In genomic region chr2:134324942-134325341, GRCh38 we compare ENCODE assay signal across 11 cellular contexts.
DNase-seq lines count a peak whose midpoint lies in the region; ATAC-seq and TF ChIP-seq lines count a peak whose summit lies in the region.
"Had no signal": no experiment of that assay in that cellular context is flagged by ENCODE, and none has a peak within 500 bp of the region (broad histone marks: within the 10 kb centered on the region; RNA-seq: fewer than 3 reads in every experiment).

No MANE protein-coding gene starts in this region.

- H3K27ac Mint-ChIP-seq in central memory CD8-positive, alpha-beta T cell (ENCODE audit: low read depth): peak overlapping the region; percentile 90

- peaks cover 29% of the 10 kb centered on the region for H3K9me3 ChIP-seq in BLaER1
- H3K9me3 ChIP-seq in uterus: no peaks in the 10 kb centered on the region
- H3K9me3 ChIP-seq: ovary, SJSA1 had no signal

- H3K4me1 ChIP-seq in BLaER1 (peaks cover 88% of the 10 kb centered on the region), uterus (no peaks in the 10 kb centered on the region)
- H3K4me1 ChIP-seq: SJSA1 had no signal

- no peak for TF ChIP-seq CTCF in uterus (IDR thresholded peaks at IDR 0.05)

- no peaks in the 10 kb centered on the region for H3K27me3 ChIP-seq in BLaER1
- H3K27me3 ChIP-seq in uterus: no peaks in the 10 kb centered on the region
- H3K27me3 ChIP-seq: ovary, SJSA1 had no signal

- H3K9me3 Mint-ChIP-seq in central memory CD8-positive, alpha-beta T cell: no peaks in the 10 kb centered on the region

- no peaks in the 10 kb centered on the region for H4K20me1 ChIP-seq in BLaER1

- peak; percentile 77 for ATAC-seq in GM21367 (IDR thresholded peaks at IDR 0.05; ENCODE audit: unreplicated experiment)
- ATAC-seq in HG03378 (IDR thresholded peaks at IDR 0.05; ENCODE audit: unreplicated experiment): peak; percentile 81
- peak; percentile 71 for ATAC-seq in central memory CD8-positive, alpha-beta T cell (replicated peaks; ENCODE audit: extremely low read depth, poor library complexity, severe bottlenecking)
- no peak for ATAC-seq in GM21737 (IDR thresholded peaks at IDR 0.05; ENCODE audit: unreplicated experiment)
- no peak for ATAC-seq in GM21423 (IDR thresholded peaks at IDR 0.05; ENCODE audit: unreplicated experiment)

- H3K4me1 Mint-ChIP-seq in central memory CD8-positive, alpha-beta T cell: peaks cover 73% of the 10 kb centered on the region

- intact Hi-C loops in uterus (cut with DNase I; ENCODE audit: low total_unique reads): no loop called here

- H3K9ac ChIP-seq in BLaER1: peak overlapping the region; percentile 54

- peak overlapping the region; percentile 42; the same call in 1 of the 2 replicates for H3K4me3 ChIP-seq in BLaER1
- H3K4me3 ChIP-seq in uterus: no peak overlapping the region
- H3K4me3 ChIP-seq: ovary, SJSA1 had no signal

- peaks cover 3% of the 10 kb centered on the region for H3K36me3 Mint-ChIP-seq in central memory CD8-positive, alpha-beta T cell (ENCODE audit: insufficient read depth)

- TF ChIP-seq POLR2A in uterus (IDR thresholded peaks at IDR 0.05): no peak

- DNase-seq in central memory CD8-positive, alpha-beta T cell (ENCODE audit: low spot score in 2 of 2): no peak
- no peak for DNase-seq in uterus
- no peak for DNase-seq in SHP77 treated with DMSO at 0.1 percent for 48 hours (lab: John Stamatoyannopoulos, UW)
- DNase-seq: erythroblast had no signal

- no peak overlapping the region for H3K4me3 Mint-ChIP-seq in central memory CD8-positive, alpha-beta T cell

- H3K4me2 ChIP-seq in BLaER1: peak overlapping the region; percentile 85

- peaks cover 46% of the 10 kb centered on the region for H3K36me3 ChIP-seq in BLaER1
- no peaks in the 10 kb centered on the region for H3K36me3 ChIP-seq in uterus
- H3K36me3 ChIP-seq: ovary, SJSA1 had no signal

- H3K27ac ChIP-seq in BLaER1 (peak overlapping the region; percentile 84), uterus (no peak overlapping the region)
- H3K27ac ChIP-seq: ovary, SJSA1 had no signal

- no peaks in the 10 kb centered on the region for H3K27me3 Mint-ChIP-seq in central memory CD8-positive, alpha-beta T cell

Comparison
In these comparisons a context has a peak if more than half of its experiments do, and no peak if none do; other contexts are left out.
1. ATAC-seq: peak in GM21367 (single experiment), HG03378 (single experiment) and central memory CD8-positive, alpha-beta T cell (single experiment); none in GM21737 (single experiment) and GM21423 (single experiment).